ENCODE assay signal across 12 cellular contexts in the genomic region with DNA sequence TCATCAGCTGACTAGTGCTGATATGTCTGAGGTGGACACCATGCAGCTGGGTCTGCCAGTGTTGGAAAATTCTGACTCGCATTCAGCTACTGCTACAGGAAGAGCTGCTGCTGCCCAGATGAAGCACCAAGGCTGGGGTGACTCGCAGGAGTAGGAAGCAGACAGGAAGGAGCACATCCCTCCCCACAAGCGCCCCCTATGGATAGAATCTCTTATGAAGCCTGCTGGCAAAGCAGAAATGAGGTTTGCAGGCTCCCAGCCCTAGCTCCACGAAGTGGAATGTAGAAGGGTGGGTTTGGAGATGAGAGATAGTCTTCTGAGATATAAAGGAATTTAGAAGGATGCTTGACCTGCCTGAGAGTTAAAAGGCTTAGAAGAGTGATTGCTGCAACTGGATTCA.
DNase-seq lines count a peak whose midpoint lies in the region; ATAC-seq, FAIRE-seq and TF ChIP-seq lines count a peak whose summit lies in the region.
"Had no signal": no experiment of that assay in that cellular context is flagged by ENCODE, and none has a peak within 500 bp of the region (broad histone marks: within the 10 kb centered on the region; RNA-seq: fewer than 3 reads in every experiment).

No MANE protein-coding gene starts in this region.

- no peaks in the 10 kb centered on the region for H3K9me1 ChIP-seq in endothelial cell of umbilical vein (replicated peaks; ENCODE audit: control insufficient read depth, extremely low read depth, insufficient read depth, low read length)

- no peak for ATAC-seq in HG03175 (IDR thresholded peaks at IDR 0.05; ENCODE audit: unreplicated experiment)
- no peak for ATAC-seq in left cardiac atrium

- no peak overlapping the region for H3K27ac Mint-ChIP-seq in activated naive CD4-positive, alpha-beta T cell treated with anti-CD3 and anti-CD28 coated beads for 36 hours
- no peak overlapping the region for H3K27ac Mint-ChIP-seq in type B pancreatic cell
- H3K27ac Mint-ChIP-seq: activated naive CD4-positive, alpha-beta T cell treated with anti-CD3 and anti-CD28 coated beads, Interleukin-2, amount 10 ng/mL, durations not matched to agents 7 days and 5 days; immature natural killer cell had no signal

- no peak for TF ChIP-seq CTCF in NB4 (IDR thresholded peaks at IDR 0.05; ENCODE audit: low read depth, low read length)
- no peak for TF ChIP-seq CTCF in endothelial cell of umbilical vein (IDR thresholded peaks at IDR 0.05; ENCODE audit: extremely low read depth in 1 of 2, insufficient read depth in 1 of 2, low read depth in 1 of 2, low read length in 2 of 2)
- peak; percentile 40 for TF ChIP-seq CTCF in type B pancreatic cell (conservative IDR thresholded peaks at IDR 0.05)

- no peak overlapping the region for H2AFZ ChIP-seq in endothelial cell of umbilical vein (ENCODE audit: low read depth, low read length)

- CTCF ChIA-PET in activated naive CD4-positive, alpha-beta T cell treated with anti-CD3 and anti-CD28 coated beads for 36 hours (lab: Charles Lee), result no interaction called here
- CTCF ChIA-PET in endothelial cell of umbilical vein (lab: Charles Lee), result interaction anchor here (0.6 to 2.8 kb wide), 2 partner anchors 20 to 44 kb away, joined by 3 to 9 read pairs; no protein-coding TSS in a partner anchor

- no peak overlapping the region for H3K9ac ChIP-seq in endothelial cell of umbilical vein (replicated peaks; ENCODE audit: extremely low read depth, insufficient read depth, low read length)

- no peak overlapping the region for H3K27ac ChIP-seq in endothelial cell of umbilical vein (ENCODE audit: insufficient read depth, low read depth, low read length)
- H3K27ac ChIP-seq: transverse colon had no signal

- H3K9me3 Mint-ChIP-seq in activated naive CD4-positive, alpha-beta T cell treated with anti-CD3 and anti-CD28 coated beads for 36 hours, result peaks cover 1% of the 10 kb centered on the region
- H3K9me3 Mint-ChIP-seq in type B pancreatic cell, result no peaks in the 10 kb centered on the region
- H3K9me3 Mint-ChIP-seq: activated naive CD4-positive, alpha-beta T cell treated with anti-CD3 and anti-CD28 coated beads, Interleukin-2, amount 10 ng/mL, durations not matched to agents 7 days and 5 days had no signal

- POLR2A ChIA-PET in endothelial cell of umbilical vein (lab: Charles Lee), result no interaction called here

- no peaks in the 10 kb centered on the region for H4K20me1 ChIP-seq in endothelial cell of umbilical vein (replicated peaks; ENCODE audit: control insufficient read depth, extremely low read depth, insufficient read depth, low read length)

- intact Hi-C loops in activated naive CD4-positive, alpha-beta T cell treated with anti-CD3 and anti-CD28 coated beads for 36 hours (cut with micrococcal nuclease), result no loop called here
- intact Hi-C loops in endothelial cell of umbilical vein (cut with micrococcal nuclease), result no loop called here
- intact Hi-C loops in left cardiac atrium (cut with DNase I), result no loop called here

- H3K36me3 ChIP-seq in endothelial cell of umbilical vein (ENCODE audit: control insufficient read depth in 2 of 2, extremely low read depth in 1 of 2, insufficient read depth in 2 of 2, low read length in 2 of 2), result no peaks in the 10 kb centered on the region
- H3K36me3 ChIP-seq: transverse colon had no signal

- H3K4me1 ChIP-seq in endothelial cell of umbilical vein (ENCODE audit: control insufficient read depth, extremely low read depth, insufficient read depth, low read length), result no peaks in the 10 kb centered on the region
- H3K4me1 ChIP-seq: transverse colon had no signal

- no peak overlapping the region for H3K4me2 ChIP-seq in endothelial cell of umbilical vein (ENCODE audit: insufficient read depth, low read length)

- H3K4me3 Mint-ChIP-seq in activated naive CD4-positive, alpha-beta T cell treated with anti-CD3 and anti-CD28 coated beads for 36 hours, result no peak overlapping the region
- no peak overlapping the region for H3K4me3 Mint-ChIP-seq in type B pancreatic cell
- H3K4me3 Mint-ChIP-seq: activated naive CD4-positive, alpha-beta T cell treated with anti-CD3 and anti-CD28 coated beads, Interleukin-2, amount 10 ng/mL, durations not matched to agents 7 days and 5 days; immature natural killer cell had no signal

- no peaks in the 10 kb centered on the region for H3K36me3 Mint-ChIP-seq in activated naive CD4-positive, alpha-beta T cell treated with anti-CD3 and anti-CD28 coated beads for 36 hours (ENCODE audit: low read depth)
- no peaks in the 10 kb centered on the region for H3K36me3 Mint-ChIP-seq in type B pancreatic cell
- H3K36me3 Mint-ChIP-seq: activated naive CD4-positive, alpha-beta T cell treated with anti-CD3 and anti-CD28 coated beads, Interleukin-2, amount 10 ng/mL, durations not matched to agents 7 days and 5 days; immature natural killer cell had no signal

- DNase-seq in activated naive CD4-positive, alpha-beta T cell treated with anti-CD3 and anti-CD28 coated beads for 36 hours, result peak; percentile 5
- no peak for DNase-seq in activated naive CD4-positive, alpha-beta T cell (lab: John Stamatoyannopoulos, UW)
- DNase-seq in NB4 (ENCODE audit: low read depth), result peak; percentile 42
- no peak for DNase-seq in endothelial cell of umbilical vein (ENCODE audit: low read depth, low spot score)
- no peak for DNase-seq in type B pancreatic cell (ENCODE audit: extremely low spot score, unreplicated experiment)
- no peak for DNase-seq in activated CD8-positive, alpha-beta memory T cell treated with anti-CD3 and anti-CD28 coated beads for 24 hours
- no peak for DNase-seq in left cardiac atrium
- DNase-seq: activated naive CD4-positive, alpha-beta T cell treated with anti-CD3 and anti-CD28 coated beads, Interleukin-2, amount 10 ng/mL, durations not matched to agents 7 days and 5 days; immature natural killer cell; transverse colon had no signal

- no peaks in the 10 kb centered on the region for H3K4me1 Mint-ChIP-seq in activated naive CD4-positive, alpha-beta T cell treated with anti-CD3 and anti-CD28 coated beads for 36 hours (ENCODE audit: low read depth)
- no peaks in the 10 kb centered on the region for H3K4me1 Mint-ChIP-seq in type B pancreatic cell (ENCODE audit: unreplicated experiment)
- H3K4me1 Mint-ChIP-seq: activated naive CD4-positive, alpha-beta T cell treated with anti-CD3 and anti-CD28 coated beads, Interleukin-2, amount 10 ng/mL, durations not matched to agents 7 days and 5 days; immature natural killer cell had no signal

- dilution Hi-C loops in endothelial cell of umbilical vein (cut with MboI; ENCODE audit: extremely low pct_ligation_motif_present, low sequenced_read_pairs), result no loop called here

- H3K79me2 ChIP-seq in endothelial cell of umbilical vein (ENCODE audit: control insufficient read depth, insufficient read depth, low read length), result no peaks in the 10 kb centered on the region

- no peak for TF ChIP-seq POLR2A in NB4 (IDR thresholded peaks at IDR 0.05; ENCODE audit: extremely low read depth, insufficient read length)
- TF ChIP-seq POLR2A in endothelial cell of umbilical vein (IDR thresholded peaks at IDR 0.05; ENCODE audit: low read depth, low read length), result no peak

- no peaks in the 10 kb centered on the region for H3K9me3 ChIP-seq in endothelial cell of umbilical vein (replicated peaks; ENCODE audit: control insufficient read depth, insufficient read depth, low read length)
- H3K9me3 ChIP-seq: transverse colon had no signal

- no TSS peak for BruUV-seq in endothelial cell of umbilical vein (replicated peaks; lab: Mats Ljungman, UMichigan)

- H3K27me3 Mint-ChIP-seq in activated naive CD4-positive, alpha-beta T cell treated with anti-CD3 and anti-CD28 coated beads for 36 hours (ENCODE audit: low read depth), result no peaks in the 10 kb centered on the region
- H3K27me3 Mint-ChIP-seq in type B pancreatic cell, result no peaks in the 10 kb centered on the region
- H3K27me3 Mint-ChIP-seq: activated naive CD4-positive, alpha-beta T cell treated with anti-CD3 and anti-CD28 coated beads, Interleukin-2, amount 10 ng/mL, durations not matched to agents 7 days and 5 days had no signal

- no peak for FAIRE-seq in endothelial cell of umbilical vein (lab: Jason Lieb, UNC)
- FAIRE-seq: GM12892 had no signal

- no peaks in the 10 kb centered on the region for H3K27me3 ChIP-seq in endothelial cell of umbilical vein (ENCODE audit: control insufficient read depth in 2 of 2, insufficient read depth in 2 of 2, low read length in 2 of 2)
- H3K27me3 ChIP-seq: transverse colon had no signal

- H3K4me3 ChIP-seq in NB4 (ENCODE audit: low read depth, low read length), result no peak overlapping the region
- no peak overlapping the region for H3K4me3 ChIP-seq in endothelial cell of umbilical vein (replicated peaks in 1 of 3; ENCODE audit: insufficient read depth in 1 of 3, low read depth in 1 of 3, low read length in 3 of 3)
- H3K4me3 ChIP-seq: transverse colon had no signal

TF ChIP-seq in endothelial cell of umbilical vein, 7 proteins besides CTCF, POLR2A, EP300 and RAD21:
- TF ChIP-seq JUN (IDR thresholded peaks at IDR 0.05; ENCODE audit: borderline replicate concordance, insufficient read depth, insufficient read length, low read depth) (no peak), EZH2 (IDR thresholded peaks at IDR 0.05; ENCODE audit: borderline replicate concordance, low read depth, low read length, severe bottlenecking) (no peak), MYC (IDR thresholded peaks at IDR 0.05; ENCODE audit: low read depth, low read length) (no peak), FOS (IDR thresholded peaks at IDR 0.05; ENCODE audit: borderline replicate concordance, insufficient read depth, low read length) (peak; percentile 27), POLR2AphosphoS5 (IDR thresholded peaks at IDR 0.05; ENCODE audit: insufficient read depth, low read depth, low read length) (no peak), GATA2 (IDR thresholded peaks at IDR 0.05; ENCODE audit: insufficient read depth, insufficient read length, low read depth, low read length) (no peak)
- TF ChIP-seq, protein P1, sequence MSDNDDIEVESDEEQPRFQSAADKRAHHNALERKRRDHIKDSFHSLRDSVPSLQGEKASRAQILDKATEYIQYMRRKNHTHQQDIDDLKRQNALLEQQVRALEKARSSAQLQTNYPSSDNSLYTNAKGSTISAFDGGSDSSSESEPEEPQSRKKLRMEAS (IDR thresholded peaks at IDR 0.05; ENCODE audit: insufficient read depth, insufficient read length), result no peak

Comparison
In these comparisons a context has a peak if more than half of its experiments do, and no peak if none do; other contexts are left out.
1. DNase-seq: peak in activated naive CD4-positive, alpha-beta T cell treated with anti-CD3 and anti-CD28 coated beads for 36 hours (single experiment) and NB4 (single experiment); none in activated naive CD4-positive, alpha-beta T cell (0 of 4), endothelial cell of umbilical vein (single experiment), type B pancreatic cell (single experiment), activated CD8-positive, alpha-beta memory T cell treated with anti-CD3 and anti-CD28 coated beads for 24 hours (single experiment) and left cardiac atrium (single experiment).